ENCODE assay signal across 24 cellular contexts in the genomic region with DNA sequence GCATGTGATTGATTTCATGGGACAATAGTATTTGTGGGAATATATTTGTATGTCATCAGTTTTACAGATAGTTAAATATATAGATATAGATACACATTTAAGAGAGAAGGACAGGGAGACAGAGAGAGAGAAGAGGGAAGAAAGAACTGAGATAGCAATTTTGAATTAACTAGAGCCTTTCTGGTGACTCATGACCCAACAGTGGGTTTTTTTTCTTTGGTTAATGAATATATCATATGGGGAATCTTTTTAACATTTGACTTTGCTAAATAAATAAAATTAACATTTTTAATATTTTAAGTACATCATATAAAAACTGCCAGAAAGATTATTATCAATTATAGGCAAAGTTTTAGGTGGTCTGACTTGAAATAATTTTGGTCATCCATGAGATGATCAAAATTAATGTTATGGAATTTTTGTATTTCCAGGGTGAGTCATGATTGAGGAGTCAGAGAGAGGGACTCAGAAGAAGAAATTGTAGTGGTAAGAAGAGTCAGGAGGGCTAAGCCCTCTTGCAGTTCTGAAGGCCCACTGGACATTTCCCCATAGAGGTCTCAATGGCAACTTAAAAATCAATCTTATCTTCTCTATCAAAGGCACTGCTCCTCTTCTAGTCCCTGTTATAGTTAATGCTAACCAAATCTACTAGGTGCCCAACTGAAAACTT.
"Had no signal": no experiment of that assay in that cellular context is flagged by ENCODE, and none has a peak within 500 bp of the region (broad histone marks: within the 10 kb centered on the region; RNA-seq: fewer than 3 reads in every experiment).

No MANE protein-coding gene starts in this region.

- H3K27me3 Mint-ChIP-seq: activated CD4-positive, alpha-beta memory T cell treated with anti-CD3 and anti-CD28 coated beads for 36 hours; activated naive CD4-positive, alpha-beta T cell treated with anti-CD3 and anti-CD28 coated beads, Interleukin-2, amount 10 ng/mL, durations not matched to agents 7 days and 5 days; brain; central memory CD8-positive, alpha-beta T cell had no signal

- H2AFZ ChIP-seq: PC-9 had no signal

- H3K9me3 Mint-ChIP-seq: activated CD4-positive, alpha-beta memory T cell treated with anti-CD3 and anti-CD28 coated beads for 36 hours; activated CD4-positive, alpha-beta T cell treated with anti-CD3 and anti-CD28 coated beads, Interleukin-2, amount 10 ng/mL, durations not matched to agents 7 days and 5 days; activated naive CD4-positive, alpha-beta T cell treated with anti-CD3 and anti-CD28 coated beads, Interleukin-2, amount 10 ng/mL, durations not matched to agents 7 days and 5 days; activated T-cell treated with anti-CD3 and anti-CD28 coated beads, Interleukin-2, amount 50 U/mL, for 4 hours; activated T-helper 17 cell treated with anti-CD3 and anti-CD28 coated beads, Interleukin-2, amount 50 U/mL, for 72 hours had no signal

- ATAC-seq: activated T-cell treated with anti-CD3 and anti-CD28 coated beads, Interleukin-2, amount 50 U/mL, for 4 hours; activated T-helper 17 cell treated with anti-CD3 and anti-CD28 coated beads, Interleukin-2, amount 50 U/mL, for 72 hours; T-cell had no signal

- H3K4me3 ChIP-seq: PC-9 had no signal

- DNase-seq: activated CD4-positive, alpha-beta memory T cell treated with anti-CD3 and anti-CD28 coated beads for 36 hours; activated CD4-positive, alpha-beta T cell treated with anti-CD3 and anti-CD28 coated beads, Interleukin-2, amount 10 ng/mL, durations not matched to agents 7 days and 5 days; activated CD4-positive, CD25-positive, alpha-beta regulatory T cell; activated CD8-positive, alpha-beta memory T cell treated with anti-CD3 and anti-CD28 coated beads for 24 hours; activated gamma-delta T cell treated with Interleukin-2 at 50 U/mL for 16 hours; activated naive CD4-positive, alpha-beta T cell treated with anti-CD3 and anti-CD28 coated beads, Interleukin-2, amount 10 ng/mL, durations not matched to agents 7 days and 5 days; activated T-cell treated with anti-CD3 and anti-CD28 coated beads, Interleukin-2, amount 50 U/mL, for 4 hours; aorta; NCI-H1092; NCI-H1417 treated with DMSO at 0.1 percent for 48 hours; NCI-H1694; NCI-H2029; NCI-H510A treated with DMSO at 0.1 percent for 48 hours; NCI-H69; PC-9; SIG-M5; T-cell; T-helper 2 cell; T1000 had no signal

- H3K27ac Mint-ChIP-seq: activated CD4-positive, alpha-beta memory T cell treated with anti-CD3 and anti-CD28 coated beads for 36 hours; activated CD4-positive, alpha-beta T cell treated with anti-CD3 and anti-CD28 coated beads, Interleukin-2, amount 10 ng/mL, durations not matched to agents 7 days and 5 days; activated naive CD4-positive, alpha-beta T cell treated with anti-CD3 and anti-CD28 coated beads, Interleukin-2, amount 10 ng/mL, durations not matched to agents 7 days and 5 days; activated T-helper 17 cell treated with anti-CD3 and anti-CD28 coated beads, Interleukin-2, amount 50 U/mL, for 72 hours; T-cell had no signal

- H3K27ac ChIP-seq: KMS-11, PC-9, VCaP had no signal

- H3K36me3 Mint-ChIP-seq: activated CD4-positive, alpha-beta memory T cell treated with anti-CD3 and anti-CD28 coated beads for 36 hours; activated naive CD4-positive, alpha-beta T cell treated with anti-CD3 and anti-CD28 coated beads, Interleukin-2, amount 10 ng/mL, durations not matched to agents 7 days and 5 days; brain; T-cell had no signal

- H3K4me3 Mint-ChIP-seq: activated CD4-positive, alpha-beta memory T cell treated with anti-CD3 and anti-CD28 coated beads for 36 hours; activated CD4-positive, alpha-beta T cell treated with anti-CD3 and anti-CD28 coated beads, Interleukin-2, amount 10 ng/mL, durations not matched to agents 7 days and 5 days; activated naive CD4-positive, alpha-beta T cell treated with anti-CD3 and anti-CD28 coated beads, Interleukin-2, amount 10 ng/mL, durations not matched to agents 7 days and 5 days; activated T-cell treated with anti-CD3 and anti-CD28 coated beads, Interleukin-2, amount 50 U/mL, for 4 hours; activated T-helper 17 cell treated with anti-CD3 and anti-CD28 coated beads, Interleukin-2, amount 50 U/mL, for 72 hours; brain; central memory CD8-positive, alpha-beta T cell; T-cell had no signal

- H3K4me2 ChIP-seq: KMS-11, PC-9 had no signal

- H3K4me1 Mint-ChIP-seq: activated CD4-positive, alpha-beta T cell treated with anti-CD3 and anti-CD28 coated beads, Interleukin-2, amount 10 ng/mL, durations not matched to agents 7 days and 5 days; activated naive CD4-positive, alpha-beta T cell treated with anti-CD3 and anti-CD28 coated beads, Interleukin-2, amount 10 ng/mL, durations not matched to agents 7 days and 5 days; activated T-helper 17 cell treated with anti-CD3 and anti-CD28 coated beads, Interleukin-2, amount 50 U/mL, for 72 hours; central memory CD8-positive, alpha-beta T cell; T-cell had no signal

- H3K9ac ChIP-seq: KMS-11 had no signal
